In genomic region chr2:45170191-45170975, GRCh38 we compare ENCODE assay signal across 12 cellular contexts.
DNase-seq lines count a peak whose midpoint lies in the region; ATAC-seq, FAIRE-seq and TF ChIP-seq lines count a peak whose summit lies in the region.
"Had no signal": no experiment of that assay in that cellular context is flagged by ENCODE, and none has a peak within 500 bp of the region (broad histone marks: within the 10 kb centered on the region; RNA-seq: fewer than 3 reads in every experiment).

No MANE protein-coding gene starts in this region.

- H3K4me1 Mint-ChIP-seq in naive B cell: peaks cover 4 to 15% (median 7%) of the 10 kb centered on the region in 3 donors

- TF ChIP-seq CTCF in kidney (IDR thresholded peaks at IDR 0.05; ENCODE audit: borderline replicate concordance, extremely low read depth, insufficient read depth): no peak

- peak overlapping the region in 6 of 8 donors; percentile 25 to 61 (median 32) for H3K4me3 Mint-ChIP-seq in naive B cell

- DNase-seq in Right ventricle myocardium inferior (ENCODE audit: missing footprints) (no peak), cardiac septum (ENCODE audit: low spot score) (no peak), naive B cell (no peak), NCI-H1436 treated with DMSO at 0.1 percent for 48 hours (lab: John Stamatoyannopoulos, UW) (no peak), kidney (no peak), NCI-H1105 treated with DMSO at 0.1 percent for 48 hours (lab: John Stamatoyannopoulos, UW) (no peak)
- DNase-seq: activated naive CD4-positive, alpha-beta T cell treated with anti-CD3 and anti-CD28 coated beads, Interleukin-2, amount 50 U/mL, for 16 hours; foreskin melanocyte had no signal

- H3K9me3 ChIP-seq in ectodermal cell (ENCODE audit: control insufficient read depth, low read length) (no peaks in the 10 kb centered on the region), kidney (ENCODE audit: control insufficient read depth in 1 of 2, low read length in 2 of 2) (no peaks in the 10 kb centered on the region)

- H3K27me3 ChIP-seq in ectodermal cell (ENCODE audit: control insufficient read depth, insufficient read depth, low read length, poor library complexity, severe bottlenecking): peaks cover 70% of the 10 kb centered on the region

- WGBS in ectodermal cell, 2 experiments: 11 to 12% methylated on average over 46 of the region's 46 CpGs

- H3K27ac ChIP-seq in ectodermal cell (ENCODE audit: insufficient read depth, low read depth, low read length, poor library complexity, severe bottlenecking) (no peak overlapping the region), kidney (ENCODE audit: low read depth in 2 of 2, low read length in 2 of 2) (no peak overlapping the region)

- H3K36me3 ChIP-seq in ectodermal cell (ENCODE audit: control insufficient read depth, insufficient read depth, low read length) (no peaks in the 10 kb centered on the region), kidney (ENCODE audit: control insufficient read depth in 1 of 2, insufficient read depth in 2 of 2, low read length in 2 of 2) (no peaks in the 10 kb centered on the region)

- no peak for FAIRE-seq in kidney (lab: Jason Lieb, UNC)
- FAIRE-seq: TTC549 had no signal

- peaks cover 12% of the 10 kb centered on the region for H3K4me1 ChIP-seq in ectodermal cell (ENCODE audit: control insufficient read depth, insufficient read depth, low read length)
- H3K4me1 ChIP-seq in kidney (ENCODE audit: control insufficient read depth in 1 of 2, insufficient read depth in 1 of 2, low read depth in 1 of 2, low read length in 2 of 2): peaks cover 0 to 7% of the 10 kb centered on the region in 2 donors

- H3K9me3 Mint-ChIP-seq in naive B cell: peaks cover 0 to 3% (median 0%) of the 10 kb centered on the region in 7 donors
- H3K9me3 Mint-ChIP-seq: stimulated activated memory B cell treated with anti-CD40 and anti-IgM and Interleukin-4, amounts not matched to agents 10 μg/mL and 1 μg/mL and 100 μg/mL, for 72 hours had no signal

- H3K27ac Mint-ChIP-seq in naive B cell: no peak overlapping the region
- H3K27ac Mint-ChIP-seq: stimulated activated memory B cell treated with anti-CD40 and anti-IgM and Interleukin-4, amounts not matched to agents 10 μg/mL and 1 μg/mL and 100 μg/mL, for 72 hours had no signal

- intact Hi-C loops in Right ventricle myocardium inferior (cut with DNase I) (no loop called here), cardiac septum (cut with DNase I) (no loop called here), kidney (cut with DNase I) (no loop called here)

- no peak overlapping the region for H3K9ac ChIP-seq in kidney (ENCODE audit: low read length in 2 of 2)

- ATAC-seq in Right ventricle myocardium inferior (peak; percentile 37), naive B cell (ENCODE audit: low read depth in 2 of 2) (no peak), GM18519 (IDR thresholded peaks at IDR 0.05; ENCODE audit: low FRiP score, unreplicated experiment) (no peak)

- peaks cover 56 to 67% (median 63%) of the 10 kb centered on the region in 3 donors for H3K27me3 Mint-ChIP-seq in naive B cell

- peaks cover 0 to 7% of the 10 kb centered on the region in 2 donors for H3K36me3 Mint-ChIP-seq in naive B cell
- H3K36me3 Mint-ChIP-seq: stimulated activated memory B cell treated with anti-CD40 and anti-IgM and Interleukin-4, amounts not matched to agents 10 μg/mL and 1 μg/mL and 100 μg/mL, for 72 hours had no signal

- H3K4me3 ChIP-seq in ectodermal cell (ENCODE audit: insufficient read depth, low read depth, low read length): peak overlapping the region; percentile 36
- no peak overlapping the region for H3K4me3 ChIP-seq in kidney (ENCODE audit: low read length in 2 of 2)
